Comparison of ENCODE assay signal across 9 cellular contexts in the genomic region with DNA sequence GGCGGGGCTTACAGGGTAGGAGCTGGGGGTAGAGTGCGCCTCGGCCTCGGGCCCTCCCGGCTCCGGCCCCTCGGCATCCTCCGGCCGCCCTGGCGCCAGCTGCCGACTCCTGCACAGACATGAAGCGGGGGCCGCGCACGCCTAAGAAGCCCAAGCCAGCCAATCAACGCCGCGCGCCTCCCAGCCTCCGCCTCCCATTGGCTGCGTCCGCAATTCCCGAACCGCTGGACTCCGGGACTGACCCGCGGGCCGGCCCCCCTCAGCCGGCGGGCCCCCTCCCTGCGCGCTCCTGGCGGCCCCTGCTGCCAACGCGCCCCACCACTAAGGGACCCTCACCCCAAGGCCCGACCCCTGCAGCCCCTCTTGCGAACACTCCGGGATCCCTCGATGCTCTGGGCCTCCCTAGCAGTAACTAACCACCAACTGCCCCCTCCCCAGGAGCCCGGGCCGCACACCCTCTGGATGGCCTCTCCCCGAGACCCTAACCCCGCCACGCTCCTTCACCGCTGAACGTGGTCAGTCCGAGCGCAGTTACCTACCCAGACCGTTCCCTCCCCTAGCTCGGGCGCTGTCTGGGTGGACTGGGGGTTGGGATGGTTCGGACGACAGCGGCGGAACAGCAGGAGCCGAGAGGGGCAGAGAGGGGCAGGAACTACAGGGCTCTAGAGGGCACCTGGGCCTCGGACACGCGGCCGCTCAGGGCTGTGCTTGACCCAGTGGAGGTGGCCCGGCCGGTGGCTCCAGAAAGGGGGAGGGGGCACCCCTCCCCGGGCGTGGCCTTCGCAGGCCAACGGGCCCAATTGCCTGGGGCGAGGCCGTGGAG. TPM values are rescaled to one million over a fixed set of nuclear protein-coding genes. Genes with fewer than 3 reads are reported as not detected.
DNase-seq lines count a peak whose midpoint lies in the region; ATAC-seq and TF ChIP-seq lines count a peak whose summit lies in the region.
"Had no signal": no experiment of that assay in that cellular context is flagged by ENCODE, and none has a peak within 500 bp of the region (broad histone marks: within the 10 kb centered on the region; RNA-seq: fewer than 3 reads in every experiment).

No MANE protein-coding gene starts in this region.

- intact Hi-C loops in left cardiac atrium (cut with DNase I): no loop called here

- TF ChIP-seq CTCF in HFFc6 (IDR thresholded peaks at IDR 0.05) (no peak; the same call in 1 of the 2 replicates), osteocyte (IDR thresholded peaks at IDR 0.05) (no peak)

- peaks cover 55% of the 10 kb centered on the region for H3K36me3 Mint-ChIP-seq in HFFc6 (ENCODE audit: low read depth)
- no peaks in the 10 kb centered on the region for H3K36me3 Mint-ChIP-seq in osteocyte (ENCODE audit: unreplicated experiment)

- H3K27ac Mint-ChIP-seq in HFFc6 (peak overlapping the region; percentile 94), osteocyte (ENCODE audit: unreplicated experiment) (no peak overlapping the region)

- H3K9me3 Mint-ChIP-seq in HFFc6: no peaks in the 10 kb centered on the region
- no peaks in the 10 kb centered on the region for H3K9me3 Mint-ChIP-seq in osteocyte (ENCODE audit: unreplicated experiment)

- peaks cover 11% of the 10 kb centered on the region for H3K27me3 Mint-ChIP-seq in HFFc6 (ENCODE audit: insufficient read depth)
- peaks cover 41% of the 10 kb centered on the region for H3K27me3 Mint-ChIP-seq in osteocyte (ENCODE audit: unreplicated experiment)

- DNase-seq in COLO668 (lab: John Stamatoyannopoulos, UW; ENCODE audit: unreplicated experiment): peak; percentile 76
- peak; percentile 94 for DNase-seq in HFFc6
- peak; percentile 76 for DNase-seq in NCI-H774 (lab: John Stamatoyannopoulos, UW)
- DNase-seq in amniotic stem cell (lab: John Stamatoyannopoulos, UW): peak; percentile 94
- peak; percentile 94 for DNase-seq in left cardiac atrium
- DNase-seq in osteocyte (ENCODE audit: extremely low spot score, unreplicated experiment): peak; percentile 91
- no peak for DNase-seq in GM19240 (ENCODE audit: insufficient read length, low spot score)

- H3K4me1 Mint-ChIP-seq in HFFc6 (ENCODE audit: low read depth) (peaks cover 27% of the 10 kb centered on the region), osteocyte (ENCODE audit: unreplicated experiment) (peaks cover 40% of the 10 kb centered on the region)

- peak; percentile 77 to 85 for ATAC-seq in left cardiac atrium
- ATAC-seq in GM21576 (IDR thresholded peaks at IDR 0.05; ENCODE audit: unreplicated experiment): no peak

- H3K4me3 Mint-ChIP-seq in HFFc6 (peak overlapping the region; percentile 100), osteocyte (ENCODE audit: unreplicated experiment) (peak overlapping the region; percentile 78)

RNA-seq across cellular contexts. Expression of gene GATA2, which starts 5.0 kb away (rescaled TPM):
- 10 to 100 TPM; 71.0 to 97.5 (median 79.6) TPM for total RNA-seq in HFFc6 (2021; fragmentation: NEBNext Ultra II Directional; extraction: Animal tissue kit (Norgen Biotek cat#: 25700))
- total RNA-seq in left cardiac atrium (10 to 100 TPM in 1 of 2 donors, 1 to 10 TPM in 1; 8.9 to 23.8 TPM), osteocyte (0.67 and 0.91 TPM in 2 replicates)

RNA-seq across cellular contexts. Expression of gene DNAJB8, which starts 21.3 kb away (rescaled TPM):
- total RNA-seq in HFFc6 (2021; fragmentation: NEBNext Ultra II Directional; extraction: Animal tissue kit (Norgen Biotek cat#: 25700)): not detected
- total RNA-seq in left cardiac atrium (not detected), osteocyte (not detected in 2 replicates)
- total RNA-seq: temporal lobe had no signal
